Comparison of ENCODE assay signal across 1 cellular context in the genomic region with DNA sequence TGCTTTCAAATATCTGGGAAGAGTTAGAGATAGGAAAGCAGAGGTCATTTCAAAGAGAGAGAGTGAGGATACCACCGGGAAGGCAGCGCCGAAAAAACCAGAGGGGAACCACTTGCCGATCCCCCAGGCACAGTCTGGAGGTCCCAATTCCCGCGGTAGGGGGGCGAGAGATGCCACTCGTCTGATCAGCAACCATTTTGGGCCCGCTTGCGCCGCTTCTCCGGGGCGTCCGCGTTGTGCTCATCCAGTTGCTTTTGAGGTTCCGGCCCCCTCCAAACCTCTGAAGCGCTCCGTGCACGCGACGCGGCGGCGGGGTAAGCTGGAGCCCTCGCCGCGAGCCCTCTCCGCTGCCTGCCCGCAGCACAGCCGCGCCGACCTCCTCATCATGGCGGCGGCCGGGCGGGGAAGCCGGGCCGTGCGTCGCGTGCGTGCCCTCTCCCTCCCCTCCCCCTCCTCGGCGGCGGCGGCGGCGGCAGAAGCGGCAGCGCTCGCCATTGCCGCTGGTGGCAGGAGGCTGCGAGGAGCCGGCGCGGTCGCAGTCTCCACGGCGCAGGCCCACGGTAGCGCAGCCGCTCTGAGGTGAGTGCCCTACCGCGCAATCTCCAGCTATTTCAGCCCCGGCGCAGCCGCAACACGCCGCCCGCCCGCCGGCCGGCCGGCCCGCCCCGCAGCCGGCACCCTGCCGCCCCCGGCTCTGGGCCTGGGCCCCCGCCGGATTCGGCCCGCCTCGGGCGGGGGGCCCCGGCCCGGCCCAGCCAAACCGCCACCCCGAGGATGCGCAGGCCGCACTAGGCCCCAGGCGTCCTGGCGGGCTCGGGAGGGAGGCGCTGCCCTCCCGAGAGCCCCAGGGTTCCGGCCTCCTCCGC.
TF ChIP-seq lines count a peak whose summit lies in the region.

A gene (plus strand): TSS at position 475 of the 866 bp plus-strand sequence. CDS start 45,632 bp downstream, outside the sequence.

TF ChIP-seq in K562, 482 proteins besides CTCF, POLR2A, EP300 and RAD21 (continued from another document and continues in another):
- TF ChIP-seq, protein P1, sequence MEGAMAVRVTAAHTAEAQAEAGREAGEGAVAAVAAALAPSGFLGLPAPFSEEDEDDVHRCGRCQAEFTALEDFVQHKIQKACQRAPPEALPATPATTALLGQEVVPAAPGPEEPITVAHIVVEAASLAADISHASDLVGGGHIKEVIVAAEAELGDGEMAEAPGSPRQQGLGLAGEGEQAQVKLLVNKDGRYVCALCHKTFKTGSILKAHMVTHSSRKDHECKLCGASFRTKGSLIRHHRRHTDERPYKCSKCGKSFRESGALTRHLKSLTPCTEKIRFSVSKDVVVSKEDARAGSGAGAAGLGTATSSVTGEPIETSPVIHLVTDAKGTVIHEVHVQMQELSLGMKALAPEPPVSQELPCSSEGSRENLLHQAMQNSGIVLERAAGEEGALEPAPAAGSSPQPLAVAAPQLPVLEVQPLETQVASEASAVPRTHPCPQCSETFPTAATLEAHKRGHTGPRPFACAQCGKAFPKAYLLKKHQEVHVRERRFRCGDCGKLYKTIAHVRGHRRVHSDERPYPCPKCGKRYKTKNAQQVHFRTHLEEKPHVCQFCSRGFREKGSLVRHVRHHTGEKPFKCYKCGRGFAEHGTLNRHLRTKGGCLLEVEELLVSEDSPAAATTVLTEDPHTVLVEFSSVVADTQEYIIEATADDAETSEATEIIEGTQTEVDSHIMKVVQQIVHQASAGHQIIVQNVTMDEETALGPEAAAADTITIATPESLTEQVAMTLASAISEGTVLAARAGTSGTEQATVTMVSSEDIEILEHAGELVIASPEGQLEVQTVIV (CRISPR knock-in tag; IDR thresholded peaks at IDR 0.05; ENCODE audit: borderline replicate concordance) = 0 out of 2 replicates have a peak, but pooled peaks have one; percentile 33
- TF ChIP-seq HNRNPL (IDR thresholded peaks at IDR 0.05; ENCODE audit: low read depth, low read length) (peak; percentile 97), HDAC3 (IDR thresholded peaks at IDR 0.05; ENCODE audit: borderline replicate concordance, partially characterized antibody) (no peak), TBP (optimal IDR thresholded peaks at IDR 0.05; ENCODE audit: low read depth, low read length) (peak; percentile 89), TOE1 (IDR thresholded peaks at IDR 0.05; ENCODE audit: borderline replicate concordance) (0 out of 2 replicates have a peak, but pooled peaks have one; percentile 49), TOE1 (CRISPR knock-in tag; IDR thresholded peaks at IDR 0.05; ENCODE audit: borderline replicate concordance, low read depth) (peak; percentile 62; the same call in 1 of the 2 replicates), GABPB1 (CRISPR knock-in tag; IDR thresholded peaks at IDR 0.05) (peak; percentile 90), NR3C1 (CRISPR knock-in tag; IDR thresholded peaks at IDR 0.05) (peak; percentile 73; the same call in 1 of the 2 replicates), NEUROD1 (IDR thresholded peaks at IDR 0.05; ENCODE audit: borderline replicate concordance, low read depth, low read length, partially characterized antibody) (peak; percentile 61), ZNF263 (CRISPR knock-in tag; IDR thresholded peaks at IDR 0.05; ENCODE audit: borderline replicate concordance) (peak; percentile 80; the same call in 1 of the 2 replicates), HLTF (IDR thresholded peaks at IDR 0.05) (no peak), NR1H2 (CRISPR knock-in tag; IDR thresholded peaks at IDR 0.05) (peak; percentile 94), ZNF431 (CRISPR knock-in tag; IDR thresholded peaks at IDR 0.05) (peak; percentile 88), POU5F1 (IDR thresholded peaks at IDR 0.05; ENCODE audit: borderline replicate concordance, low read depth, low read length, partially characterized antibody) (no peak), MED1 (CRISPR knock-in tag; IDR thresholded peaks at IDR 0.05; ENCODE audit: borderline replicate concordance) (peak; percentile 82; the same call in 1 of the 2 replicates), MYC (IDR thresholded peaks at IDR 0.05; ENCODE audit: low read depth, low read length) (peak; percentile 95), MYC (CRISPR knock-in tag; IDR thresholded peaks at IDR 0.05; ENCODE audit: borderline replicate concordance, low read depth) (0 out of 2 replicates have a peak, but pooled peaks have one; percentile 32), BRD9 (IDR thresholded peaks at IDR 0.05; ENCODE audit: low read depth, partially characterized antibody) (peak; percentile 76), POLR2G (IDR thresholded peaks at IDR 0.05; ENCODE audit: low read depth, low read length) (peak; percentile 97), MAFF (IDR thresholded peaks at IDR 0.05; ENCODE audit: low read length) (no peak), ZNF79 (CRISPR knock-in tag; IDR thresholded peaks at IDR 0.05; ENCODE audit: low read depth) (no peak), ZNF3 (CRISPR knock-in tag; IDR thresholded peaks at IDR 0.05) (no peak), SMAD4 (CRISPR knock-in tag; conservative IDR thresholded peaks at IDR 0.05) (peak; percentile 83), ZNF766 (CRISPR knock-in tag; conservative IDR thresholded peaks at IDR 0.05) (peak; percentile 84), POLR3G (IDR thresholded peaks at IDR 0.05; ENCODE audit: extremely low read depth, insufficient read length, insufficient replicate concordance) (no peak), U2AF1 (optimal IDR thresholded peaks at IDR 0.05; ENCODE audit: low read depth, low read length) (peak; percentile 98), RBM14 (IDR thresholded peaks at IDR 0.05; ENCODE audit: borderline replicate concordance, insufficient read depth, low read depth, low read length) (no peak), SMAD1 (IDR thresholded peaks at IDR 0.05; ENCODE audit: low read depth, low read length, partially characterized antibody) (peak; percentile 75), NCOA6 (IDR thresholded peaks at IDR 0.05) (peak; percentile 85), IRF2 (CRISPR knock-in tag; IDR thresholded peaks at IDR 0.05) (peak; percentile 55; the same call in 1 of the 2 replicates), TGIF2 (CRISPR knock-in tag; IDR thresholded peaks at IDR 0.05) (0 out of 2 replicates have a peak, but pooled peaks have one; percentile 28), ZNF282 (CRISPR knock-in tag; IDR thresholded peaks at IDR 0.05) (peak; percentile 93; the same call in 1 of the 2 replicates), JUN (IDR thresholded peaks at IDR 0.05; ENCODE audit: borderline replicate concordance, low read depth, low read length) (peak; percentile 72), JUN (CRISPR knock-in tag; IDR thresholded peaks at IDR 0.05; ENCODE audit: borderline replicate concordance) (no peak; the same call in 1 of the 2 replicates), ZNF830 (CRISPR knock-in tag; IDR thresholded peaks at IDR 0.05) (peak; percentile 95), GTF2F1 (IDR thresholded peaks at IDR 0.05; ENCODE audit: low read depth, low read length) (peak; percentile 76; the same call in 1 of the 2 replicates), HDAC1 (IDR thresholded peaks at IDR 0.05) (peak in 1 of 2 experiments; percentile 46; a peak in 2 of 4 replicates), ZNF24 (IDR thresholded peaks at IDR 0.05) (peak; percentile 86; the same call in 1 of the 2 replicates), ZNF175 (CRISPR knock-in tag; IDR thresholded peaks at IDR 0.05; ENCODE audit: low read depth) (peak; percentile 91; the same call in 1 of the 2 replicates), ZNF444 (CRISPR knock-in tag; IDR thresholded peaks at IDR 0.05) (0 out of 2 replicates have a peak, but pooled peaks have one; percentile 27), TCF3 (CRISPR knock-in tag; IDR thresholded peaks at IDR 0.05) (peak; percentile 54), STAT5A (IDR thresholded peaks at IDR 0.05; ENCODE audit: borderline replicate concordance, low read length) (0 out of 2 replicates have a peak, but pooled peaks have one; percentile 3), TEAD4 (IDR thresholded peaks at IDR 0.05; ENCODE audit: low read length) (peak; percentile 57), TEAD4 (CRISPR knock-in tag; IDR thresholded peaks at IDR 0.05; ENCODE audit: borderline replicate concordance) (peak; percentile 83), NFYB (IDR thresholded peaks at IDR 0.05; ENCODE audit: extremely low read depth, insufficient read length) (no peak), ZFX (CRISPR knock-in tag; IDR thresholded peaks at IDR 0.05) (peak; percentile 99), FUS (optimal IDR thresholded peaks at IDR 0.05; ENCODE audit: low read depth, low read length) (no peak)
- TF ChIP-seq, protein P2, sequence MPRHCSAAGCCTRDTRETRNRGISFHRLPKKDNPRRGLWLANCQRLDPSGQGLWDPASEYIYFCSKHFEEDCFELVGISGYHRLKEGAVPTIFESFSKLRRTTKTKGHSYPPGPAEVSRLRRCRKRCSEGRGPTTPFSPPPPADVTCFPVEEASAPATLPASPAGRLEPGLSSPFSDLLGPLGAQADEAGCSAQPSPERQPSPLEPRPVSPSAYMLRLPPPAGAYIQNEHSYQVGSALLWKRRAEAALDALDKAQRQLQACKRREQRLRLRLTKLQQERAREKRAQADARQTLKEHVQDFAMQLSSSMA (CRISPR knock-in tag; IDR thresholded peaks at IDR 0.05) = peak; percentile 99
- TF ChIP-seq, protein P3, sequence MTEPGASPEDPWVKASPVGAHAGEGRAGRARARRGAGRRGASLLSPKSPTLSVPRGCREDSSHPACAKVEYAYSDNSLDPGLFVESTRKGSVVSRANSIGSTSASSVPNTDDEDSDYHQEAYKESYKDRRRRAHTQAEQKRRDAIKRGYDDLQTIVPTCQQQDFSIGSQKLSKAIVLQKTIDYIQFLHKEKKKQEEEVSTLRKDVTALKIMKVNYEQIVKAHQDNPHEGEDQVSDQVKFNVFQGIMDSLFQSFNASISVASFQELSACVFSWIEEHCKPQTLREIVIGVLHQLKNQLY (CRISPR knock-in tag; conservative IDR thresholded peaks at IDR 0.05) = 0 out of 4 replicates have a peak, but pooled peaks of 1 of the 2 experiments have one; percentile 48
- TF ChIP-seq, protein P4, sequence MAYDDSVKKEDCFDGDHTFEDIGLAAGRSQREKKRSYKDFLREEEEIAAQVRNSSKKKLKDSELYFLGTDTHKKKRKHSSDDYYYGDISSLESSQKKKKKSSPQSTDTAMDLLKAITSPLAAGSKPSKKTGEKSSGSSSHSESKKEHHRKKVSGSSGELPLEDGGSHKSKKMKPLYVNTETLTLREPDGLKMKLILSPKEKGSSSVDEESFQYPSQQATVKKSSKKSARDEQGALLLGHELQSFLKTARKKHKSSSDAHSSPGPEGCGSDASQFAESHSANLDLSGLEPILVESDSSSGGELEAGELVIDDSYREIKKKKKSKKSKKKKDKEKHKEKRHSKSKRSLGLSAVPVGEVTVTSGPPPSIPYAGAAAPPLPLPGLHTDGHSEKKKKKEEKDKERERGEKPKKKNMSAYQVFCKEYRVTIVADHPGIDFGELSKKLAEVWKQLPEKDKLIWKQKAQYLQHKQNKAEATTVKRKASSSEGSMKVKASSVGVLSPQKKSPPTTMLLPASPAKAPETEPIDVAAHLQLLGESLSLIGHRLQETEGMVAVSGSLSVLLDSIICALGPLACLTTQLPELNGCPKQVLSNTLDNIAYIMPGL (CRISPR knock-in tag; IDR thresholded peaks at IDR 0.05) = peak; percentile 99
- TF ChIP-seq, protein P5, sequence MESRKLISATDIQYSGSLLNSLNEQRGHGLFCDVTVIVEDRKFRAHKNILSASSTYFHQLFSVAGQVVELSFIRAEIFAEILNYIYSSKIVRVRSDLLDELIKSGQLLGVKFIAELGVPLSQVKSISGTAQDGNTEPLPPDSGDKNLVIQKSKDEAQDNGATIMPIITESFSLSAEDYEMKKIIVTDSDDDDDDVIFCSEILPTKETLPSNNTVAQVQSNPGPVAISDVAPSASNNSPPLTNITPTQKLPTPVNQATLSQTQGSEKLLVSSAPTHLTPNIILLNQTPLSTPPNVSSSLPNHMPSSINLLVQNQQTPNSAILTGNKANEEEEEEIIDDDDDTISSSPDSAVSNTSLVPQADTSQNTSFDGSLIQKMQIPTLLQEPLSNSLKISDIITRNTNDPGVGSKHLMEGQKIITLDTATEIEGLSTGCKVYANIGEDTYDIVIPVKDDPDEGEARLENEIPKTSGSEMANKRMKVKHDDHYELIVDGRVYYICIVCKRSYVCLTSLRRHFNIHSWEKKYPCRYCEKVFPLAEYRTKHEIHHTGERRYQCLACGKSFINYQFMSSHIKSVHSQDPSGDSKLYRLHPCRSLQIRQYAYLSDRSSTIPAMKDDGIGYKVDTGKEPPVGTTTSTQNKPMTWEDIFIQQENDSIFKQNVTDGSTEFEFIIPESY (CRISPR knock-in tag; IDR thresholded peaks at IDR 0.05) = peak; percentile 95
- TF ChIP-seq, protein P6, sequence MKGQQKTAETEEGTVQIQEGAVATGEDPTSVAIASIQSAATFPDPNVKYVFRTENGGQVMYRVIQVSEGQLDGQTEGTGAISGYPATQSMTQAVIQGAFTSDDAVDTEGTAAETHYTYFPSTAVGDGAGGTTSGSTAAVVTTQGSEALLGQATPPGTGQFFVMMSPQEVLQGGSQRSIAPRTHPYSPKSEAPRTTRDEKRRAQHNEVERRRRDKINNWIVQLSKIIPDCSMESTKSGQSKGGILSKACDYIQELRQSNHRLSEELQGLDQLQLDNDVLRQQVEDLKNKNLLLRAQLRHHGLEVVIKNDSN (CRISPR knock-in tag; IDR thresholded peaks at IDR 0.05) = peak; percentile 15; the same call in 1 of the 2 replicates
- TF ChIP-seq, protein P7, sequence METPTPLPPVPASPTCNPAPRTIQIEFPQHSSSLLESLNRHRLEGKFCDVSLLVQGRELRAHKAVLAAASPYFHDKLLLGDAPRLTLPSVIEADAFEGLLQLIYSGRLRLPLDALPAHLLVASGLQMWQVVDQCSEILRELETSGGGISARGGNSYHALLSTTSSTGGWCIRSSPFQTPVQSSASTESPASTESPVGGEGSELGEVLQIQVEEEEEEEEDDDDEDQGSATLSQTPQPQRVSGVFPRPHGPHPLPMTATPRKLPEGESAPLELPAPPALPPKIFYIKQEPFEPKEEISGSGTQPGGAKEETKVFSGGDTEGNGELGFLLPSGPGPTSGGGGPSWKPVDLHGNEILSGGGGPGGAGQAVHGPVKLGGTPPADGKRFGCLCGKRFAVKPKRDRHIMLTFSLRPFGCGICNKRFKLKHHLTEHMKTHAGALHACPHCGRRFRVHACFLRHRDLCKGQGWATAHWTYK (CRISPR knock-in tag; IDR thresholded peaks at IDR 0.05) = peak; percentile 71; the same call in 1 of the 2 replicates
- TF ChIP-seq, protein P8, sequence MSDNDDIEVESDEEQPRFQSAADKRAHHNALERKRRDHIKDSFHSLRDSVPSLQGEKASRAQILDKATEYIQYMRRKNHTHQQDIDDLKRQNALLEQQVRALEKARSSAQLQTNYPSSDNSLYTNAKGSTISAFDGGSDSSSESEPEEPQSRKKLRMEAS (CRISPR knock-in tag; IDR thresholded peaks at IDR 0.05) = peak; percentile 96
- TF ChIP-seq, protein P9, sequence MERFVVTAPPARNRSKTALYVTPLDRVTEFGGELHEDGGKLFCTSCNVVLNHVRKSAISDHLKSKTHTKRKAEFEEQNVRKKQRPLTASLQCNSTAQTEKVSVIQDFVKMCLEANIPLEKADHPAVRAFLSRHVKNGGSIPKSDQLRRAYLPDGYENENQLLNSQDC (CRISPR knock-in tag; IDR thresholded peaks at IDR 0.05) = peak; percentile 99
